6 cellular contexts compared by ENCODE assay signal in the genomic region with DNA sequence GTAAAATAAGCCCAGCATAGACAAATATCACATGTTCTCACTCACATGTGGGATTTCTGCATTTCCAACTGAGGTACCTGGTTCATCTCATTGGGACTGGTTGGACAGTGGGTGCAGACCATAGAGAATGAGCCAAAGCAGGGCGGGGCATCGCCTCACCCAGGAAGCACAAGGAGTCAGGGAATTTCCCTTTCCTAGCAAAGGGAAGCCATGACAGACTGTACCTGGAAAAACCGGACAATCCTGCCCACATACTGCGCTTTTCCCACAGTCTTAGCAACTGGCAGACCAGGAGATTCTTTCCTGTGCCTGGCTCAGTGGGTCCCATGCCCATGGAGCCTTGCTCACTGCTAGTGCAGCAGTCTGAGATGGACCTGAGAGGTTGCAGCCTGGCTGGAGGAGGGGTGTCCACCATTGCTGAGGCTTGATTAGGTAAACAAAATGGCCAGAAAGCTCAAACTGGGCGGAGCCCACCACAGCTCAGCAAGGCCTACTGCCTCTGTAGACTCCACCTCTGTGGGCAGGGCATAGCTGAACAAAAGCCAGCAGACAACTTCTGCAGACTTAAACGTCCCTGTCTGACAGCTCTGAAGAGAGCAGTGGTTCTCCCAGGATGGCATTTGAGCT.
DNase-seq lines count a peak whose midpoint lies in the region; ATAC-seq, FAIRE-seq and TF ChIP-seq lines count a peak whose summit lies in the region.
"Not testable (repeated sequence)": the region's sequence is repeated elsewhere in the genome, so short reads cannot be mapped to it uniquely, and the experiment has no call there.

No MANE protein-coding gene starts in this region.

- not testable (repeated sequence) for H4K91ac ChIP-seq in trophoblast cell (ENCODE audit: low read depth, low read length)

- peaks cover 56% of the 10 kb centered on the region for H3K4me1 Mint-ChIP-seq in activated T-helper 2 cell treated with anti-CD3 and anti-CD28 coated beads, Interferon-gamma antibody, Interleukin-2, Interleukin-4, amounts not matched to agents 10 μg/mL and 5 μg/mL and 100 μg/mL, durations not matched to agents 14 hours and 24 hours and 36 hours (ENCODE audit: low read depth)

- not testable (repeated sequence) for H4K12ac ChIP-seq in trophoblast cell (ENCODE audit: low read depth, low read length)

- not testable (repeated sequence) for H3F3A ChIP-seq in PC-3 (ENCODE audit: low read length, unreplicated experiment)

- H3K36me3 ChIP-seq in PC-3 (ENCODE audit: low read depth, low read length) (peaks cover 47% of the 10 kb centered on the region), bronchial epithelial cell (ENCODE audit: control insufficient read depth, insufficient read depth, low read length) (peaks cover 10% of the 10 kb centered on the region)
- H3K36me3 ChIP-seq in trophoblast cell (ENCODE audit: control insufficient read depth in 1 of 2, insufficient read depth in 2 of 2, low read length in 2 of 2): not testable (repeated sequence)

- H3K9ac ChIP-seq in PC-3 (ENCODE audit: low read length); trophoblast cell (ENCODE audit: low read length): not testable (repeated sequence)

- peak overlapping the region; percentile 64 for H3K27ac Mint-ChIP-seq in activated T-helper 2 cell treated with anti-CD3 and anti-CD28 coated beads, Interferon-gamma antibody, Interleukin-2, Interleukin-4, amounts not matched to agents 10 μg/mL and 5 μg/mL and 100 μg/mL, durations not matched to agents 14 hours and 24 hours and 36 hours

- peaks cover 83% of the 10 kb centered on the region for H3K36me3 Mint-ChIP-seq in activated T-helper 2 cell treated with anti-CD3 and anti-CD28 coated beads, Interferon-gamma antibody, Interleukin-2, Interleukin-4, amounts not matched to agents 10 μg/mL and 5 μg/mL and 100 μg/mL, durations not matched to agents 14 hours and 24 hours and 36 hours (ENCODE audit: low read depth)

- FAIRE-seq in bronchial epithelial cell (lab: Jason Lieb, UNC): peak; percentile 23

- not testable (repeated sequence) for H3K27me3 Mint-ChIP-seq in activated T-helper 2 cell treated with anti-CD3 and anti-CD28 coated beads, Interferon-gamma antibody, Interleukin-2, Interleukin-4, amounts not matched to agents 10 μg/mL and 5 μg/mL and 100 μg/mL, durations not matched to agents 14 hours and 24 hours and 36 hours (ENCODE audit: low read depth)

- intact Hi-C loops in PC-3 (cut with micrococcal nuclease); activated T-helper 2 cell treated with anti-CD3 and anti-CD28 coated beads, Interferon-gamma antibody, Interleukin-2, Interleukin-4, amounts not matched to agents 10 μg/mL and 5 μg/mL and 100 μg/mL, durations not matched to agents 14 hours and 24 hours and 36 hours (cut with micrococcal nuclease); left ventricle myocardium superior (cut with micrococcal nuclease): not testable (repeated sequence)

- H3K14ac ChIP-seq in trophoblast cell (ENCODE audit: low read length): not testable (repeated sequence)

- DNase-seq in PC-3 (peak; percentile 65), bronchial epithelial cell (ENCODE audit: low read depth) (peak; percentile 71), trophoblast cell (peak; percentile 31 to 76)
- not testable (repeated sequence) for DNase-seq in activated T-helper 2 cell treated with anti-CD3 and anti-CD28 coated beads, Interferon-gamma antibody, Interleukin-2, Interleukin-4, amounts not matched to agents 10 μg/mL and 5 μg/mL and 100 μg/mL, durations not matched to agents 14 hours and 24 hours and 36 hours (ENCODE audit: low spot score); left ventricle myocardium superior

- H3K4me3 Mint-ChIP-seq in activated T-helper 2 cell treated with anti-CD3 and anti-CD28 coated beads, Interferon-gamma antibody, Interleukin-2, Interleukin-4, amounts not matched to agents 10 μg/mL and 5 μg/mL and 100 μg/mL, durations not matched to agents 14 hours and 24 hours and 36 hours (ENCODE audit: low read depth): not testable (repeated sequence)

- CTCF ChIA-PET in PC-3 (lab: Charles Lee): not testable (repeated sequence)

- not testable (repeated sequence) for H3K9me3 Mint-ChIP-seq in activated T-helper 2 cell treated with anti-CD3 and anti-CD28 coated beads, Interferon-gamma antibody, Interleukin-2, Interleukin-4, amounts not matched to agents 10 μg/mL and 5 μg/mL and 100 μg/mL, durations not matched to agents 14 hours and 24 hours and 36 hours

- not testable (repeated sequence) for H2BK120ac ChIP-seq in trophoblast cell (ENCODE audit: insufficient read depth, low read length, poor library complexity)

- H3K4me1 ChIP-seq in PC-3 (ENCODE audit: insufficient read depth, low read length): peaks cover 14% of the 10 kb centered on the region
- H3K4me1 ChIP-seq in trophoblast cell (ENCODE audit: control insufficient read depth in 1 of 2, insufficient read depth in 2 of 2, low read length in 2 of 2): peaks cover 12 to 14% of the 10 kb centered on the region in 2 experiments

- not testable (repeated sequence) for H3K79me1 ChIP-seq in trophoblast cell (ENCODE audit: low read length)

- H3K27ac ChIP-seq in PC-3 (ENCODE audit: low read length): peak overlapping the region; percentile 2
- not testable (repeated sequence) for H3K27ac ChIP-seq in trophoblast cell (ENCODE audit: low read depth, low read length)

- TF ChIP-seq CTCF in PC-3 (conservative IDR thresholded peaks at IDR 0.05; ENCODE audit: low read depth, low read length); bronchial epithelial cell (IDR thresholded peaks at IDR 0.05; ENCODE audit: insufficient read depth, low read length, severe bottlenecking): not testable (repeated sequence)

- H3K9me2 ChIP-seq in PC-3 (replicated peaks; ENCODE audit: low read length): not testable (repeated sequence)

- not testable (repeated sequence) for BruUV-seq in PC-3 (replicated peaks; lab: Mats Ljungman, UMichigan)

- H3K18ac ChIP-seq in trophoblast cell (ENCODE audit: low read length): not testable (repeated sequence)

- H3K4me2 ChIP-seq in PC-3 (ENCODE audit: low read length); trophoblast cell (ENCODE audit: low read length): not testable (repeated sequence)

- H2AK5ac ChIP-seq in trophoblast cell (ENCODE audit: low read length): not testable (repeated sequence)

- WGBS in trophoblast cell (ENCODE audit: extremely low coverage, insufficient coverage, insufficient read length): no CpG with 5 or more reads among the region's 6 CpGs

- not testable (repeated sequence) for H4K8ac ChIP-seq in trophoblast cell (ENCODE audit: low read depth, low read length)

- H2BK12ac ChIP-seq in trophoblast cell (ENCODE audit: low read length): not testable (repeated sequence)

- H3K4me3 ChIP-seq in PC-3 (ENCODE audit: low read length); bronchial epithelial cell (ENCODE audit: low read depth, low read length); trophoblast cell (ENCODE audit: low read depth, low read length): not testable (repeated sequence)

- not testable (repeated sequence) for H2AFZ ChIP-seq in PC-3 (ENCODE audit: low read length); trophoblast cell (ENCODE audit: insufficient read depth, low read length, poor library complexity)

- not testable (repeated sequence) for H3K4ac ChIP-seq in trophoblast cell (ENCODE audit: low read depth, low read length)

- not testable (repeated sequence) for H3K9me3 ChIP-seq in PC-3 (ENCODE audit: low read length); trophoblast cell (ENCODE audit: insufficient read depth, low read depth, low read length)

- POLR2A ChIA-PET in PC-3 (lab: Charles Lee; ENCODE audit: unreplicated experiment): not testable (repeated sequence)

- not testable (repeated sequence) for H3K23ac ChIP-seq in trophoblast cell (ENCODE audit: low read length)

- H4K20me1 ChIP-seq in PC-3 (ENCODE audit: low read length): not testable (repeated sequence)

- ATAC-seq in PC-3 (peak; percentile 4; the same call in 1 of the 2 replicates), esophagus mucosa (peak; percentile 62), left ventricle myocardium superior (peak; percentile 7)

- H3K79me2 ChIP-seq in PC-3 (ENCODE audit: low read length): peaks cover 20% of the 10 kb centered on the region; the same call in 1 of the 2 replicates
- not testable (repeated sequence) for H3K79me2 ChIP-seq in trophoblast cell (ENCODE audit: control insufficient read depth, insufficient read depth, low read length, poor library complexity)

- not testable (repeated sequence) for H3K27me3 ChIP-seq in PC-3 (ENCODE audit: low read length); bronchial epithelial cell (ENCODE audit: control insufficient read depth, insufficient read depth, low read length); trophoblast cell (ENCODE audit: insufficient read depth, low read length)

- H2BK5ac ChIP-seq in trophoblast cell (ENCODE audit: low read depth, low read length, poor library complexity): not testable (repeated sequence)

Comparison
In these comparisons a context has a peak if more than half of its experiments do, and no peak if none do; other contexts are left out.
1. ATAC-seq: peak in every context shown above with its lines; median percentile 62 in esophagus mucosa; 7 in left ventricle myocardium superior; 4 in PC-3.